Comparison of ENCODE assay signal across 30 cellular contexts in genomic region chr10:29270883-29271282, GRCh38. TPM values are rescaled to one million over a fixed set of nuclear protein-coding genes. Genes with fewer than 3 reads are reported as not detected.
"Had no signal": no experiment of that assay in that cellular context is flagged by ENCODE, and none has a peak within 500 bp of the region (broad histone marks: within the 10 kb centered on the region; RNA-seq: fewer than 3 reads in every experiment).

No MANE protein-coding gene starts in this region.

- DNase-seq: dermis blood vessel endothelial cell; dorsolateral prefrontal cortex; effector CD4-positive, alpha-beta T cell; effector memory CD4-positive, alpha-beta T cell; erythroblast; esophagus squamous epithelium; foreskin fibroblast; foreskin melanocyte; gastrocnemius medialis; glutamatergic neuron; head of caudate nucleus; heart right ventricle; hippocampal formation; left cardiac atrium; left lung; left ventricle myocardium superior; lower lobe of right lung; mesenchymal stem cell; mucosa of descending colon had no signal

- H3K9me3 ChIP-seq: esophagus squamous epithelium, gastrocnemius medialis, left lung, lower lobe of right lung, mucosa of descending colon had no signal

- H3K4me3 Mint-ChIP-seq: mesothelial cell of epicardium had no signal

- H3K4me3 ChIP-seq: coronary artery, dorsolateral prefrontal cortex, esophagus squamous epithelium, gastrocnemius medialis, heart right ventricle, left lung, lower lobe of right lung, mucosa of descending colon had no signal

- H3K27me3 ChIP-seq: dorsolateral prefrontal cortex, esophagus squamous epithelium, gastrocnemius medialis, heart right ventricle, left lung had no signal

- ATAC-seq: esophagus mucosa, gastrocnemius medialis, heart right ventricle, left cardiac atrium, left lung, left ventricle myocardium superior, lower lobe of right lung, mucosa of descending colon had no signal

- H3K36me3 ChIP-seq: esophagus squamous epithelium, gastrocnemius medialis, heart right ventricle, left lung, lower lobe of right lung had no signal

- H3K4me1 ChIP-seq: esophagus squamous epithelium, gastrocnemius medialis, heart right ventricle, left lung, lower lobe of right lung had no signal

- H3K27ac Mint-ChIP-seq: mesothelial cell of epicardium had no signal

- H3K27ac ChIP-seq: coronary artery, dorsolateral prefrontal cortex, epithelial cell of prostate, esophagus squamous epithelium, gastrocnemius medialis, heart right ventricle, left lung, lower lobe of right lung had no signal

RNA-seq across cellular contexts. Expression of gene LYZL1, which starts 18.0 kb away (rescaled TPM):
- total RNA-seq: dermis blood vessel endothelial cell, dorsolateral prefrontal cortex, esophagus mucosa, esophagus squamous epithelium, gastrocnemius medialis, glomerular endothelial cell, heart right ventricle, kidney epithelial cell, left cardiac atrium, left lung, left ventricle myocardium superior, lower leg skin, lower lobe of right lung, lung microvascular endothelial cell, mesenteric fat pad, mesothelial cell of epicardium, mucosa of descending colon, myocyte had no signal
- polyA plus RNA-seq: heart right ventricle, keratinocyte had no signal
